ENCODE assay signal across 18 cellular contexts in genomic region chr12:52090291-52090690, GRCh38. TPM values are rescaled to one million over a fixed set of nuclear protein-coding genes. Genes with fewer than 3 reads are reported as not detected.
DNase-seq lines count a peak whose midpoint lies in the region; ATAC-seq and TF ChIP-seq lines count a peak whose summit lies in the region.
"Had no signal": no experiment of that assay in that cellular context is flagged by ENCODE, and none has a peak within 500 bp of the region (broad histone marks: within the 10 kb centered on the region; RNA-seq: fewer than 3 reads in every experiment).

No MANE protein-coding gene starts in this region.

- intact Hi-C loops in activated naive CD4-positive, alpha-beta T cell treated with anti-CD3 and anti-CD28 coated beads for 36 hours (cut with micrococcal nuclease) = no loop called here

- no peaks in the 10 kb centered on the region for H3K4me1 ChIP-seq in DND-41 (ENCODE audit: insufficient read depth, low read length)

- no peaks in the 10 kb centered on the region for H3K79me2 ChIP-seq in DND-41 (ENCODE audit: insufficient read depth, low read length)

- H2AFZ ChIP-seq in DND-41 (ENCODE audit: low read depth, low read length) = no peak overlapping the region
- H2AFZ ChIP-seq: GM23248 had no signal

- no peak overlapping the region for H3K9ac ChIP-seq in DND-41 (ENCODE audit: low read depth, low read length)
- H3K9ac ChIP-seq: GM23248 had no signal

- H3K27me3 ChIP-seq in DND-41 (ENCODE audit: insufficient read depth, low read length, poor library complexity) = peaks cover 14% of the 10 kb centered on the region

- CTCF ChIA-PET in activated naive CD4-positive, alpha-beta T cell treated with anti-CD3 and anti-CD28 coated beads for 36 hours (lab: Charles Lee) = interaction anchor here (1.0 to 14.9 kb wide), 4 partner anchors 7 to 167 kb away, joined by 3 to 306 read pairs (median 4); no protein-coding TSS in a partner anchor

- no peaks in the 10 kb centered on the region; the same call in 1 of the 2 replicates for H4K20me1 ChIP-seq in DND-41 (ENCODE audit: insufficient read depth, low read length)

- no peaks in the 10 kb centered on the region for H3K4me1 Mint-ChIP-seq in activated naive CD4-positive, alpha-beta T cell treated with anti-CD3 and anti-CD28 coated beads for 36 hours (ENCODE audit: low read depth)
- H3K4me1 Mint-ChIP-seq in progenitor cell of endocrine pancreas (ENCODE audit: low read depth) = peaks cover 11% of the 10 kb centered on the region
- H3K4me1 Mint-ChIP-seq: CD4-positive, alpha-beta memory T cell had no signal

- H3K27ac ChIP-seq in DND-41 (ENCODE audit: low read length) = no peak overlapping the region
- H3K27ac ChIP-seq: GM23248 had no signal

- H3K36me3 ChIP-seq in DND-41 (ENCODE audit: insufficient read depth, low read length) = no peaks in the 10 kb centered on the region

- ATAC-seq in DND-41 (ENCODE audit: insufficient read depth, low read depth) = peak; percentile 87

- no peaks in the 10 kb centered on the region for H3K9me3 Mint-ChIP-seq in activated naive CD4-positive, alpha-beta T cell treated with anti-CD3 and anti-CD28 coated beads for 36 hours
- H3K9me3 Mint-ChIP-seq in progenitor cell of endocrine pancreas (ENCODE audit: low read depth) = peaks cover 4% of the 10 kb centered on the region
- H3K9me3 Mint-ChIP-seq: CD4-positive, alpha-beta memory T cell had no signal

- H3K9me3 ChIP-seq in DND-41 (ENCODE audit: insufficient read depth, low read length, severe bottlenecking) = no peaks in the 10 kb centered on the region

- H3K4me2 ChIP-seq in DND-41 (ENCODE audit: insufficient read depth, low read length) = no peak overlapping the region

- no peak for TF ChIP-seq CTCF in DND-41 (IDR thresholded peaks at IDR 0.05; ENCODE audit: borderline replicate concordance, extremely low read depth, low read length, poor library complexity, severe bottlenecking)
- TF ChIP-seq CTCF in GM13977 (IDR thresholded peaks at IDR 0.05; ENCODE audit: extremely low read depth, insufficient read depth, missing control alignments) = no peak
- no peak for TF ChIP-seq CTCF in progenitor cell of endocrine pancreas (IDR thresholded peaks at IDR 0.05; ENCODE audit: unreplicated experiment)

- no peak overlapping the region for H3K4me3 Mint-ChIP-seq in activated naive CD4-positive, alpha-beta T cell treated with anti-CD3 and anti-CD28 coated beads for 36 hours
- no peak overlapping the region for H3K4me3 Mint-ChIP-seq in progenitor cell of endocrine pancreas (ENCODE audit: low read depth)
- H3K4me3 Mint-ChIP-seq: B cell; CD4-positive, alpha-beta memory T cell had no signal

- peak; percentile 69 for DNase-seq in DND-41
- DNase-seq in GM13977 (ENCODE audit: low spot score) = peak; percentile 9
- DNase-seq in NCI-H2107 (lab: John Stamatoyannopoulos, UW) = peak; percentile 88
- DNase-seq in ecto neural progenitor cell (ENCODE audit: low spot score) = peak; percentile 34
- DNase-seq in activated naive CD4-positive, alpha-beta T cell treated with anti-CD3 and anti-CD28 coated beads for 36 hours = no peak
- no peak for DNase-seq in progenitor cell of endocrine pancreas (ENCODE audit: low spot score, unreplicated experiment)
- DNase-seq in AG08395 (ENCODE audit: low spot score) = no peak
- DNase-seq in mesenteric fat pad (ENCODE audit: low spot score) = no peak
- DNase-seq: ACHN; CD4-positive, alpha-beta memory T cell; GM23248; Kasumi-1; NCI-H1105 treated with DMSO at 0.1 percent for 48 hours; NCI-H2029 treated with DMSO at 0.1 percent for 48 hours; NCI-H774; SIG-M5 had no signal

- peaks cover 37% of the 10 kb centered on the region for H3K27me3 Mint-ChIP-seq in activated naive CD4-positive, alpha-beta T cell treated with anti-CD3 and anti-CD28 coated beads for 36 hours (ENCODE audit: low read depth)
- H3K27me3 Mint-ChIP-seq in progenitor cell of endocrine pancreas = peaks cover 34% of the 10 kb centered on the region

- H3K4me3 ChIP-seq in DND-41 (ENCODE audit: low read depth in 1 of 2, low read length in 2 of 2) = no peak overlapping the region
- H3K4me3 ChIP-seq: GM23248 had no signal

- no peaks in the 10 kb centered on the region for H3K36me3 Mint-ChIP-seq in activated naive CD4-positive, alpha-beta T cell treated with anti-CD3 and anti-CD28 coated beads for 36 hours (ENCODE audit: low read depth)
- no peaks in the 10 kb centered on the region for H3K36me3 Mint-ChIP-seq in progenitor cell of endocrine pancreas (ENCODE audit: insufficient read depth)
- H3K36me3 Mint-ChIP-seq: CD4-positive, alpha-beta memory T cell had no signal

- no peak overlapping the region for H3K27ac Mint-ChIP-seq in activated naive CD4-positive, alpha-beta T cell treated with anti-CD3 and anti-CD28 coated beads for 36 hours
- H3K27ac Mint-ChIP-seq in progenitor cell of endocrine pancreas = no peak overlapping the region
- H3K27ac Mint-ChIP-seq: B cell; CD4-positive, alpha-beta memory T cell had no signal

- in situ Hi-C loops in GM13977 (cut with MboI; ENCODE audit: low pct_unique_long_range_greater_than_20kb, low sequenced_read_pairs, unreplicated experiment) = no loop called here

RNA-seq across cellular contexts. Expression of gene SMIM41, which starts 10.8 kb away (rescaled TPM):
- total RNA-seq in activated naive CD4-positive, alpha-beta T cell treated with anti-CD3 and anti-CD28 coated beads for 36 hours = not detected
- total RNA-seq in progenitor cell of endocrine pancreas (not detected in 2 replicates), mesenteric fat pad (0.45 TPM)
- total RNA-seq: B cell; CD4-positive, alpha-beta memory T cell; GM23248; T-helper 2 cell treated with Interferon-gamma antibody and Interleukin-4, amounts not matched to agents 100 ng/mL and 5 ng/mL, for 36 hours had no signal

RNA-seq across cellular contexts. Expression of gene ATG101, which starts 20.5 kb away (rescaled TPM):
- total RNA-seq in activated naive CD4-positive, alpha-beta T cell treated with anti-CD3 and anti-CD28 coated beads for 36 hours = 10 to 100 TPM; 21.8 to 22.0 TPM
- total RNA-seq in progenitor cell of endocrine pancreas (23.5 and 26.4 TPM in 2 replicates), mesenteric fat pad (36.2 TPM)

RNA-seq across cellular contexts. Expression of gene NR4A1, which starts 39.0 kb away (rescaled TPM):
- total RNA-seq in activated naive CD4-positive, alpha-beta T cell treated with anti-CD3 and anti-CD28 coated beads for 36 hours = 10 to 100 TPM; 64.2 to 64.8 TPM
- 21.7 and 22.8 TPM in 2 replicates for total RNA-seq in progenitor cell of endocrine pancreas
- total RNA-seq in mesenteric fat pad = 863 TPM

Comparison
In these comparisons a context has a peak if more than half of its experiments do, and no peak if none do; other contexts are left out.
1. DNase-seq: peak in DND-41 (single experiment), GM13977 (single experiment), NCI-H2107 (single experiment) and ecto neural progenitor cell (single experiment); none in activated naive CD4-positive, alpha-beta T cell treated with anti-CD3 and anti-CD28 coated beads for 36 hours (single experiment), progenitor cell of endocrine pancreas (single experiment), AG08395 (single experiment) and mesenteric fat pad (single experiment).
2. RNA of gene NR4A1, which starts 39.0 kb away (total RNA-seq): 863 TPM in mesenteric fat pad (single experiment); 64.2 to 64.8 TPM in activated naive CD4-positive, alpha-beta T cell treated with anti-CD3 and anti-CD28 coated beads for 36 hours and 21.7 to 22.8 TPM in progenitor cell of endocrine pancreas; every median in the first group is over 10 times any median in the second.